Comparison of ENCODE assay signal across 8 cellular contexts in genomic region chr19:52821206-52821960, GRCh38. TPM values are rescaled to one million over a fixed set of nuclear protein-coding genes. Genes with fewer than 3 reads are reported as not detected.
DNase-seq lines count a peak whose midpoint lies in the region; ATAC-seq and TF ChIP-seq lines count a peak whose summit lies in the region.
"Not testable (repeated sequence)": the region's sequence is repeated elsewhere in the genome, so short reads cannot be mapped to it uniquely, and the experiment has no call there.

ZNF28 (minus strand) TSS chr19:52821633; CDS start chr19:52817958, 3,675 bp downstream.

- peak within 1 kb of the TSS; percentile 70 for H3K27ac Mint-ChIP-seq in activated CD4-positive, alpha-beta memory T cell treated with anti-CD3 and anti-CD28 coated beads for 36 hours

- peaks cover 25% of the 10 kb centered on the region for H3K36me3 Mint-ChIP-seq in activated CD4-positive, alpha-beta memory T cell treated with anti-CD3 and anti-CD28 coated beads for 36 hours

- intact Hi-C loops in activated CD4-positive, alpha-beta memory T cell treated with anti-CD3 and anti-CD28 coated beads for 36 hours (cut with micrococcal nuclease): not testable (repeated sequence)

- peak within 1 kb of the TSS; percentile 67 for H3K4me3 ChIP-seq in AG10803 (ENCODE audit: low read length)

- H3K9me3 Mint-ChIP-seq in activated CD4-positive, alpha-beta memory T cell treated with anti-CD3 and anti-CD28 coated beads for 36 hours: not testable (repeated sequence)

- not testable (repeated sequence) for TF ChIP-seq CTCF in AG10803 (conservative IDR thresholded peaks at IDR 0.05; ENCODE audit: low read length)

- ATAC-seq in HG03196 (IDR thresholded peaks at IDR 0.05; ENCODE audit: unreplicated experiment) (peak; percentile 95), left lobe of liver (peak; percentile 98)

- POLR2A ChIA-PET in activated CD4-positive, alpha-beta memory T cell treated with anti-CD3 and anti-CD28 coated beads for 36 hours (lab: Charles Lee): not testable (repeated sequence)

- CTCF ChIA-PET in activated CD4-positive, alpha-beta memory T cell treated with anti-CD3 and anti-CD28 coated beads for 36 hours (lab: Charles Lee): not testable (repeated sequence)

- DNase-seq in AG10803 (ENCODE audit: low read depth) (peak; percentile 46), NCI-H526 (lab: John Stamatoyannopoulos, UW) (peak; percentile 68 to 81), dermis microvascular lymphatic vessel endothelial cell (ENCODE audit: low read depth in 2 of 2) (peak; percentile 6 to 16), left lobe of liver (ENCODE audit: low spot score) (peak; percentile 56)
- DNase-seq in activated CD4-positive, alpha-beta memory T cell treated with anti-CD3 and anti-CD28 coated beads for 36 hours: peak; percentile 80
- DNase-seq in stimulated activated CD4-positive, alpha-beta T cell treated with anti-CD3 and anti-CD28 coated beads, Interleukin-15, amount 100 ng/mL, for 24 hours: peak; percentile 76

- peak; percentile 36 for TF ChIP-seq POLR2A in GM19099 (IDR thresholded peaks at IDR 0.05; ENCODE audit: extremely low read depth, insufficient read length, low read depth)

- H3K4me3 Mint-ChIP-seq in activated CD4-positive, alpha-beta memory T cell treated with anti-CD3 and anti-CD28 coated beads for 36 hours: peak within 1 kb of the TSS; percentile 84

- not testable (repeated sequence) for H3K27me3 Mint-ChIP-seq in activated CD4-positive, alpha-beta memory T cell treated with anti-CD3 and anti-CD28 coated beads for 36 hours

- H3K4me1 Mint-ChIP-seq in activated CD4-positive, alpha-beta memory T cell treated with anti-CD3 and anti-CD28 coated beads for 36 hours (ENCODE audit: low read depth): peaks cover 19% of the 10 kb centered on the region

RNA-seq across cellular contexts. Expression of gene ZNF28, which starts in this region (rescaled TPM):
- total RNA-seq in activated CD4-positive, alpha-beta memory T cell treated with anti-CD3 and anti-CD28 coated beads for 36 hours: 10 to 100 TPM; 12.0 to 13.2 TPM
- total RNA-seq in dermis microvascular lymphatic vessel endothelial cell: 13.7 and 14.0 TPM in 2 replicates
- 1.2 TPM for total RNA-seq in left lobe of liver

Comparison
In these comparisons a context has a peak if more than half of its experiments do, and no peak if none do; other contexts are left out.
1. Peak in every context shown above with its lines: DNase-seq, ATAC-seq and H3K4me3 ChIP-seq.
2. DNase-seq: peak in every context shown above with its lines; median percentile 80 in activated CD4-positive, alpha-beta memory T cell treated with anti-CD3 and anti-CD28 coated beads for 36 hours; 76 in stimulated activated CD4-positive, alpha-beta T cell treated with anti-CD3 and anti-CD28 coated beads, Interleukin-15, amount 100 ng/mL, for 24 hours; 74 in NCI-H526; 56 in left lobe of liver; 46 in AG10803; 11 in dermis microvascular lymphatic vessel endothelial cell.